Comparison of ENCODE assay signal across 21 cellular contexts in genomic region chr18:9871244-9871746, GRCh38. TPM values are rescaled to one million over a fixed set of nuclear protein-coding genes. Genes with fewer than 3 reads are reported as not detected.
DNase-seq lines count a peak whose midpoint lies in the region; ATAC-seq and TF ChIP-seq lines count a peak whose summit lies in the region.
"Had no signal": no experiment of that assay in that cellular context is flagged by ENCODE, and none has a peak within 500 bp of the region (broad histone marks: within the 10 kb centered on the region; RNA-seq: fewer than 3 reads in every experiment).

No MANE protein-coding gene starts in this region.

- H2BK5ac ChIP-seq in IMR-90 (ENCODE audit: low read depth, low read length, poor library complexity, severe bottlenecking), result no peak overlapping the region

- no peak for DNase-seq in SK-N-SH
- no peak for DNase-seq in IMR-90
- DNase-seq in osteoblast (ENCODE audit: insufficient read length, low spot score, missing footprints), result no peak
- DNase-seq in Karpas-422, result no peak
- DNase-seq in HK-2 (ENCODE audit: unreplicated experiment), result no peak
- DNase-seq: 8988T; BE2C; CD4-positive, CD25-positive, alpha-beta regulatory T cell; DMS153; GDM1; Kasumi-1; NCI-H1105; NCI-H2081; NCI-H446; PC-3; SIG-M5 had no signal

- peak overlapping the region in 1 of 2 experiments; percentile 50; a peak in 2 of 4 replicates for H4K8ac ChIP-seq in IMR-90 (ENCODE audit: low read depth in 2 of 2, low read length in 2 of 2)

- H3K4me3 Mint-ChIP-seq in dendritic cell treated with granulocyte-macrophage colony-stimulating factor and Interleukin-4, amounts not matched to agents 40 ng/mL and 50 ng/mL, for 4 days, result no peak overlapping the region
- H3K4me3 Mint-ChIP-seq: CD4-positive, CD25-positive, alpha-beta regulatory T cell had no signal

- no TSS peak for BruUV-seq in IMR-90 (replicated peaks; lab: Mats Ljungman, UMichigan)

- no peak for TF ChIP-seq POLR2A in IMR-90 (IDR thresholded peaks at IDR 0.05; ENCODE audit: low read depth, low read length)

- POLR2A ChIA-PET in SK-N-SH (lab: Yijun Ruan, JAX) (no interaction called here), IMR-90 (lab: Charles Lee; ENCODE audit: unreplicated experiment) (no interaction called here)

- no peaks in the 10 kb centered on the region for H3K9me2 ChIP-seq in SK-N-SH
- no peaks in the 10 kb centered on the region for H3K9me2 ChIP-seq in Karpas-422 (replicated peaks; ENCODE audit: insufficient read depth, low read length)

- H3K4me3 ChIP-seq in SK-N-SH (ENCODE audit: low read depth in 2 of 2, low read length in 1 of 2) (no peak overlapping the region), IMR-90 (ENCODE audit: insufficient read depth, low read depth, low read length) (no peak overlapping the region), osteoblast (ENCODE audit: insufficient read depth, low read length) (no peak overlapping the region), Karpas-422 (ENCODE audit: low read length) (no peak overlapping the region)

- no peak overlapping the region; the same call in 1 of the 2 replicates for H2AK5ac ChIP-seq in IMR-90 (ENCODE audit: low read depth, low read length)

- H3K9me3 ChIP-seq in SK-N-SH (no peaks in the 10 kb centered on the region), IMR-90 (ENCODE audit: control insufficient read depth, insufficient read depth, low read length) (peaks cover 5% of the 10 kb centered on the region; the same call in 1 of the 2 replicates), osteoblast (ENCODE audit: low read depth, low read length) (no peaks in the 10 kb centered on the region), Karpas-422 (ENCODE audit: low read length) (no peaks in the 10 kb centered on the region)
- H3K9me3 ChIP-seq: BE2C had no signal

- H2AFZ ChIP-seq in SK-N-SH (ENCODE audit: low read depth), result peak overlapping the region; percentile 91
- no peak overlapping the region for H2AFZ ChIP-seq in IMR-90 (replicated peaks; ENCODE audit: low read length, poor library complexity)
- H2AFZ ChIP-seq in osteoblast (ENCODE audit: low read length), result peak overlapping the region; percentile 64
- H2AFZ ChIP-seq in Karpas-422 (ENCODE audit: low read length), result no peak overlapping the region

- H3K27ac ChIP-seq in SK-N-SH (ENCODE audit: low read depth in 2 of 2, low read length in 1 of 2) (peak overlapping the region in 1 of 2 experiments; percentile 68; a peak in 1 of 4 replicates), IMR-90 (ENCODE audit: insufficient read depth, low read length) (no peak overlapping the region), osteoblast (ENCODE audit: low read depth, low read length) (no peak overlapping the region), Karpas-422 (ENCODE audit: low read length) (no peak overlapping the region)
- H3K27ac ChIP-seq: RWPE1 had no signal

- no peak for ATAC-seq in SK-N-SH treated with all-trans-retinoic acid at 6 μM for 48 hours
- no peak for ATAC-seq in IMR-90 (ENCODE audit: low read depth)
- ATAC-seq in HG02884 (IDR thresholded peaks at IDR 0.05; ENCODE audit: unreplicated experiment), result no peak
- ATAC-seq: PC-3 had no signal

- H4K91ac ChIP-seq in IMR-90 (ENCODE audit: insufficient read depth, low read depth, low read length), result peak overlapping the region; percentile 11

- no peaks in the 10 kb centered on the region for H3K9me3 Mint-ChIP-seq in dendritic cell treated with granulocyte-macrophage colony-stimulating factor and Interleukin-4, amounts not matched to agents 40 ng/mL and 50 ng/mL, for 4 days

- CTCF ChIA-PET in SK-N-SH (lab: Yijun Ruan, JAX) (no interaction called here), IMR-90 (lab: Yijun Ruan, JAX) (no interaction called here)

- no peak overlapping the region for H4K5ac ChIP-seq in IMR-90 (ENCODE audit: low read depth, low read length)

- peak overlapping the region; percentile 16 for H3K27ac Mint-ChIP-seq in dendritic cell treated with granulocyte-macrophage colony-stimulating factor and Interleukin-4, amounts not matched to agents 40 ng/mL and 50 ng/mL, for 4 days
- H3K27ac Mint-ChIP-seq: CD4-positive, CD25-positive, alpha-beta regulatory T cell had no signal

- no peak overlapping the region for H3K9ac ChIP-seq in SK-N-SH
- no peak overlapping the region for H3K9ac ChIP-seq in IMR-90 (ENCODE audit: low read depth, low read length)
- H3K9ac ChIP-seq in Karpas-422 (ENCODE audit: low read length), result no peak overlapping the region

- H3K79me2 ChIP-seq in SK-N-SH (ENCODE audit: insufficient read depth) (no peaks in the 10 kb centered on the region), osteoblast (ENCODE audit: insufficient read depth, low read length) (no peaks in the 10 kb centered on the region), Karpas-422 (ENCODE audit: low read length) (no peaks in the 10 kb centered on the region)

- dilution Hi-C loops in IMR-90 (cut with HindIII; ENCODE audit: low sequenced_read_pairs, unreplicated experiment), result no loop called here

- H3F3A ChIP-seq in SK-N-SH (replicated peaks; ENCODE audit: insufficient read depth), result peaks cover 20% of the 10 kb centered on the region

- H3K4ac ChIP-seq in IMR-90 (ENCODE audit: low read depth, low read length), result peak overlapping the region; percentile 31; the same call in 1 of the 2 replicates

- no peaks in the 10 kb centered on the region for H3K36me3 ChIP-seq in SK-N-SH (replicated peaks in 1 of 2; ENCODE audit: control insufficient read depth in 1 of 2, insufficient read depth in 2 of 2, low read length in 1 of 2)
- no peaks in the 10 kb centered on the region for H3K36me3 ChIP-seq in IMR-90 (ENCODE audit: control insufficient read depth, insufficient read depth, low read length)
- no peaks in the 10 kb centered on the region for H3K36me3 ChIP-seq in osteoblast (ENCODE audit: insufficient read depth, low read length)
- H3K36me3 ChIP-seq in Karpas-422 (ENCODE audit: insufficient read depth, low read length), result no peaks in the 10 kb centered on the region
- H3K36me3 ChIP-seq: BE2C had no signal

- in situ Hi-C loops in IMR-90 (cut with MboI; ENCODE audit: low sequenced_read_pairs), result no loop called here

- H3K23ac ChIP-seq in IMR-90 (ENCODE audit: low read depth, low read length), result no peak overlapping the region

- no peak for TF ChIP-seq EP300 in SK-N-SH (IDR thresholded peaks at IDR 0.05; ENCODE audit: borderline replicate concordance in 1 of 2, low read depth in 1 of 2, low read length in 1 of 2)

- H3K27me3 Mint-ChIP-seq in dendritic cell treated with granulocyte-macrophage colony-stimulating factor and Interleukin-4, amounts not matched to agents 40 ng/mL and 50 ng/mL, for 4 days, result no peaks in the 10 kb centered on the region

- WGBS in SK-N-SH (ENCODE audit: low lambda C conversion rate), result 90% methylated on average over 6 of the region's 6 CpGs
- no CpG with 5 or more reads among the region's 6 CpGs for WGBS in IMR-90 (ENCODE audit: extremely low coverage in 2 of 2, insufficient read length in 1 of 2), 2 experiments

- no peaks in the 10 kb centered on the region for H3K36me3 Mint-ChIP-seq in dendritic cell treated with granulocyte-macrophage colony-stimulating factor and Interleukin-4, amounts not matched to agents 40 ng/mL and 50 ng/mL, for 4 days (ENCODE audit: low read depth)
- H3K36me3 Mint-ChIP-seq: CD4-positive, CD25-positive, alpha-beta regulatory T cell had no signal

- no peak overlapping the region for H2BK20ac ChIP-seq in IMR-90 (ENCODE audit: low read depth, low read length)

- H3K14ac ChIP-seq in IMR-90 (replicated peaks; ENCODE audit: low read depth, low read length), result no peak overlapping the region

- no peak overlapping the region for H2BK120ac ChIP-seq in IMR-90 (ENCODE audit: low read depth, low read length)

- H2BK15ac ChIP-seq in IMR-90 (ENCODE audit: low read depth, low read length), result peak overlapping the region; percentile 28; the same call in 1 of the 3 replicates

- H3K4me1 Mint-ChIP-seq in dendritic cell treated with granulocyte-macrophage colony-stimulating factor and Interleukin-4, amounts not matched to agents 40 ng/mL and 50 ng/mL, for 4 days (ENCODE audit: low read depth), result peaks cover 47% of the 10 kb centered on the region

- TF ChIP-seq CTCF in SK-N-SH (IDR thresholded peaks at IDR 0.05) (no peak), IMR-90 (conservative IDR thresholded peaks at IDR 0.05; ENCODE audit: low read depth, low read length) (no peak), osteoblast (IDR thresholded peaks at IDR 0.05; ENCODE audit: extremely low read depth, low read depth, low read length) (no peak)

- no peak overlapping the region for H3K56ac ChIP-seq in IMR-90 (ENCODE audit: extremely low read depth, insufficient read depth, low read length)

- H3K18ac ChIP-seq in IMR-90 (ENCODE audit: low read depth, low read length), result no peak overlapping the region

- no peak overlapping the region for H2AK9ac ChIP-seq in IMR-90 (replicated peaks; ENCODE audit: low read depth, low read length, poor library complexity)

- intact Hi-C loops in IMR-90 (cut with micrococcal nuclease), result loop anchor here (10.0 kb wide), 1 partner anchor 64 kb away; no protein-coding TSS in a partner anchor
- intact Hi-C loops in dendritic cell treated with granulocyte-macrophage colony-stimulating factor and Interleukin-4, amounts not matched to agents 40 ng/mL and 50 ng/mL, for 4 days (cut with micrococcal nuclease), result no loop called here

- peaks cover 20 to 31% of the 10 kb centered on the region in 2 experiments for H3K4me1 ChIP-seq in SK-N-SH (ENCODE audit: control insufficient read depth in 1 of 2, insufficient read depth in 2 of 2, low read depth in 1 of 2, low read length in 1 of 2)
- peaks cover 16% of the 10 kb centered on the region for H3K4me1 ChIP-seq in IMR-90 (ENCODE audit: control insufficient read depth, insufficient read depth, low read length)
- H3K4me1 ChIP-seq in osteoblast (ENCODE audit: insufficient read depth, low read length), result peaks cover 26% of the 10 kb centered on the region
- no peaks in the 10 kb centered on the region for H3K4me1 ChIP-seq in Karpas-422 (ENCODE audit: low read length)

- no peaks in the 10 kb centered on the region for H4K20me1 ChIP-seq in SK-N-SH (ENCODE audit: insufficient read depth)
- no peaks in the 10 kb centered on the region for H4K20me1 ChIP-seq in IMR-90 (ENCODE audit: insufficient read depth, low read length)
- no peaks in the 10 kb centered on the region for H4K20me1 ChIP-seq in osteoblast (ENCODE audit: insufficient read depth, low read length)
- H4K20me1 ChIP-seq in Karpas-422 (ENCODE audit: insufficient read depth, low read depth, low read length), result no peaks in the 10 kb centered on the region

- TF ChIP-seq RAD21 in SK-N-SH (IDR thresholded peaks at IDR 0.05; ENCODE audit: low read length) (no peak), IMR-90 (IDR thresholded peaks at IDR 0.05; ENCODE audit: low read length) (no peak)

- H3K27me3 ChIP-seq in SK-N-SH (ENCODE audit: insufficient read depth), result no peaks in the 10 kb centered on the region
- no peaks in the 10 kb centered on the region for H3K27me3 ChIP-seq in IMR-90 (ENCODE audit: control insufficient read depth, insufficient read depth, low read length)
- H3K27me3 ChIP-seq in osteoblast (ENCODE audit: insufficient read depth, low read length), result no peaks in the 10 kb centered on the region
- no peaks in the 10 kb centered on the region for H3K27me3 ChIP-seq in Karpas-422 (ENCODE audit: low read length)
- H3K27me3 ChIP-seq: BE2C had no signal

- H3K4me2 ChIP-seq in SK-N-SH (no peak overlapping the region), IMR-90 (ENCODE audit: low read depth, low read length) (no peak overlapping the region), osteoblast (ENCODE audit: insufficient read depth, low read length) (no peak overlapping the region), Karpas-422 (ENCODE audit: low read depth, low read length, poor library complexity, severe bottlenecking) (no peak overlapping the region)

- peaks cover 10% of the 10 kb centered on the region for H3K9me1 ChIP-seq in IMR-90 (ENCODE audit: insufficient read depth, low read length)

- H3K79me1 ChIP-seq in IMR-90 (ENCODE audit: low read depth in 1 of 2, low read length in 2 of 2), result no peaks in the 10 kb centered on the region

RNA-seq across cellular contexts. Expression of gene TXNDC2, which starts 14.5 kb away (rescaled TPM):
- 0.06 and 0.07 TPM in 2 replicates for polyA plus RNA-seq in SK-N-SH (2012; rRNA removed)
- polyA plus RNA-seq in SK-N-SH (2012; cell fraction: cytosol; rRNA removed), result 0.08 TPM in 2 replicates
- polyA plus RNA-seq in SK-N-SH (2012; cell fraction: nucleus; rRNA removed), result 0.06 and 0.07 TPM in 2 replicates
- total RNA-seq in IMR-90 (2012; rRNA removed), result under 0.01 and 0.18 TPM in 2 replicates
- 0.16 TPM in 1 of 2 replicates, not detected in the other for polyA plus RNA-seq in IMR-90 (2012; rRNA removed)
- 0.12 TPM in 1 of 2 replicates, not detected in the other for polyA plus RNA-seq in IMR-90 (2012; cell fraction: cytosol; rRNA removed)
- 0.11 TPM in 1 of 2 replicates, not detected in the other for polyA plus RNA-seq in IMR-90 (2012; cell fraction: nucleus; rRNA removed; ENCODE audit: low replicate concordance)
- total RNA-seq in osteoblast, result 0.29 and 0.36 TPM in 2 replicates
- not detected in 2 replicates for total RNA-seq in Karpas-422 (2014; rRNA removed; shearing (Covaris generic); ENCODE audit: low replicate concordance)
- total RNA-seq: CD4-positive, CD25-positive, alpha-beta regulatory T cell; HT-29 had no signal
- polyA plus RNA-seq: CD4-positive, CD25-positive, alpha-beta regulatory T cell had no signal

RNA-seq across cellular contexts. Expression of gene VAPA, which starts 42.5 kb away (rescaled TPM):
- polyA plus RNA-seq in SK-N-SH (2012; rRNA removed) (109 and 129 TPM in 2 replicates), IMR-90 (2012; rRNA removed) (164 and 199 TPM in 2 replicates)
- 167 and 214 TPM in 2 replicates for polyA plus RNA-seq in SK-N-SH (2012; cell fraction: cytosol; rRNA removed)
- 25.1 and 62.3 TPM in 2 replicates for polyA plus RNA-seq in SK-N-SH (2012; cell fraction: nucleus; rRNA removed)
- total RNA-seq in IMR-90 (2012; rRNA removed) (206 and 273 TPM in 2 replicates), osteoblast (277 and 316 TPM in 2 replicates)
- polyA plus RNA-seq in IMR-90 (2012; cell fraction: cytosol; rRNA removed), result 55.4 and 67.0 TPM in 2 replicates
- 23.9 and 81.0 TPM in 2 replicates for polyA plus RNA-seq in IMR-90 (2012; cell fraction: nucleus; rRNA removed; ENCODE audit: low replicate concordance)
- total RNA-seq in Karpas-422 (2014; rRNA removed; shearing (Covaris generic); ENCODE audit: low replicate concordance), result 138 and 162 TPM in 2 replicates

Comparison
In these comparisons a context has a peak if more than half of its experiments do, and no peak if none do; other contexts are left out.
1. H2AFZ ChIP-seq: peak in SK-N-SH (single experiment) and osteoblast (single experiment); none in IMR-90 (single experiment) and Karpas-422 (single experiment).